Comparison of ENCODE assay signal across 12 cellular contexts in the genomic region with DNA sequence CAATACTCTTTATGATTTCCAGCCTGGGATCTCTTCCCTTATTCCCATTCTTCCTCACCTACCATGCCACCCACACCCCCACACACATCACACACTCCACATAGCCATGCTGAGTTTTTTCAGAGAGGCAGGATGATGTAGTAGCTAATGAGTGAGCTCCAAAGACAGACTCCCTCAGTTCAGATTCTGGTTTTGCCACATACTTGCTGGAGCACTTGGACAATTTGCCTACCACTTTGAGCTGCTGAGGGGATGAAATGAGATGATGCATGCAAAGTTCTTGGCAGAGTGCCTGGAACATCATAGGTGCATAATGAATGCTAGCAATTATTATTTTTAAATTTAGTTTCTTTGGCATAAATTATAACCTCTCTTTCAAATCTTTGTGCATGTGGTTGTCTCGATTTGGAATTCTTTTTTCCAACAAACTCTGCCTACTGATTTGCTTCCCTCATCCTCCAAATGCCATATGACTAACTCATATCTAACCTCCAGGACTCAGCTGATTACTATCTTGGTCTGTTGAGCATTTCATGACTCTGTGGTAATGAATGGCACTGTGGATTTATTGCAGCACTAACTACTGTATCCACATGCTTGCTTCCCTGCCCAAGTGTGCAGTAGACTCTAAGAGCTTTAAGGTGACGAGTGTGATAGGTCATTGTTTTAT.
DNase-seq lines count a peak whose midpoint lies in the region; ATAC-seq lines count a peak whose summit lies in the region.
"Had no signal": no experiment of that assay in that cellular context is flagged by ENCODE, and none has a peak within 500 bp of the region (broad histone marks: within the 10 kb centered on the region; RNA-seq: fewer than 3 reads in every experiment).

No MANE protein-coding gene starts in this region.

- DNase-seq in A172 (ENCODE audit: low spot score): peak; percentile 96
- DNase-seq in GM04504 (ENCODE audit: low read depth): peak; percentile 91
- DNase-seq in NCI-H69 (lab: John Stamatoyannopoulos, UW): peak; percentile 64
- peak; percentile 17 for DNase-seq in fibroblast of gingiva (ENCODE audit: low read depth)
- no peak for DNase-seq in stimulated activated CD4-positive, alpha-beta T cell treated with anti-CD3 and anti-CD28 coated beads, Interleukin-4, amount 100 ng/mL, for 4 hours
- DNase-seq in stimulated activated naive CD4-positive, alpha-beta T cell (lab: John Stamatoyannopoulos, UW): no peak
- DNase-seq: CD4-positive, CD25-positive, alpha-beta regulatory T cell; Kasumi-1; left ventricle myocardium superior; right lobe of liver had no signal

- ATAC-seq in HG03108 (IDR thresholded peaks at IDR 0.05; ENCODE audit: unreplicated experiment) (no peak), GM21447 (IDR thresholded peaks at IDR 0.05; ENCODE audit: unreplicated experiment) (no peak)
- ATAC-seq: left ventricle myocardium superior, right lobe of liver had no signal

Comparison
In these comparisons a context has a peak if more than half of its experiments do, and no peak if none do; other contexts are left out.
1. DNase-seq: peak in A172 (single experiment), GM04504 (single experiment), NCI-H69 (single experiment) and fibroblast of gingiva (single experiment); none in stimulated activated CD4-positive, alpha-beta T cell treated with anti-CD3 and anti-CD28 coated beads, Interleukin-4, amount 100 ng/mL, for 4 hours (0 of 2) and stimulated activated naive CD4-positive, alpha-beta T cell (0 of 6).